8 cellular contexts compared by ENCODE assay signal in the genomic region with DNA sequence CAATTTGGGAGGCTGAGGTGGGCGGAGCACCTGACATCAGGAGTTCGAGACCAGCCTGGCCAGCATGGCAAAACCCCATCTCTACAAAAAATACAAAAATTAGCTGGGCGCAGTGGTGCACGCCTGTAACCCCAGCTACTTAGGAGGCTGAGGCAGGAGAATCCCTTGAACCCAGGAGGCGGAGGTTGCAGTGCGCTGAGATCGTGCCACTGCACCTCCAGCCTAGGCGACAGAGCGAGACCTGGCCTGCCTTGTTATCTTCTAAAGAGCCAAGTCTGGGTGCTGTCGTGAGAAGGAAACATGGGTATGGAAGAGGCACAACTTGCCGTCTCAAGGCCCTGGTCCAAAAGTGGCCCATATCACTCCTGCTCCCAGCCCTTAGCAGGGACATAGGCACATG.
DNase-seq lines count a peak whose midpoint lies in the region; ATAC-seq, FAIRE-seq and TF ChIP-seq lines count a peak whose summit lies in the region.
"Not testable (repeated sequence)": the region's sequence is repeated elsewhere in the genome, so short reads cannot be mapped to it uniquely, and the experiment has no call there.

No MANE protein-coding gene starts in this region.

- H3K9ac ChIP-seq in H1 (replicated peaks in 1 of 4; ENCODE audit: extremely low read depth in 1 of 4, low read depth in 3 of 4, low read length in 3 of 4); trophoblast cell (ENCODE audit: low read length): not testable (repeated sequence)

- not testable (repeated sequence) for H3K23ac ChIP-seq in H1 (ENCODE audit: insufficient read length); trophoblast cell (ENCODE audit: low read length)

- H2BK20ac ChIP-seq in H1 (ENCODE audit: low read length), result not testable (repeated sequence)

- H3K27me3 Mint-ChIP-seq in HFFc6 (ENCODE audit: insufficient read depth); stimulated activated naive CD8-positive, alpha-beta T cell treated with anti-CD3 and anti-CD28 coated beads, Interleukin-15, amount 100 ng/mL, for 72 hours: not testable (repeated sequence)

- H3K4me3 ChIP-seq in A673 (ENCODE audit: low read depth, low read length, poor library complexity, severe bottlenecking); H1 (ENCODE audit: extremely low read depth in 1 of 4, insufficient read depth in 2 of 4, low read depth in 3 of 4, low read length in 4 of 4); right atrium auricular region; trophoblast cell (ENCODE audit: low read depth, low read length): not testable (repeated sequence)

- H3K4me2 ChIP-seq in H1 (ENCODE audit: insufficient read depth in 1 of 2, low read depth in 2 of 2, low read length in 2 of 2); trophoblast cell (ENCODE audit: low read length): not testable (repeated sequence)

- not testable (repeated sequence) for BruUV-seq in A673 (replicated peaks; lab: Mats Ljungman, UMichigan)

- not testable (repeated sequence) for H2AFZ ChIP-seq in H1 (ENCODE audit: low read length); trophoblast cell (ENCODE audit: insufficient read depth, low read length, poor library complexity)

- POLR2A ChIA-PET in A673 (lab: Charles Lee; ENCODE audit: low non-redundant PET), result interaction anchor here (0.7 kb wide), 1 partner anchor 1517 kb away, joined by 7 read pairs; no protein-coding TSS in a partner anchor
- POLR2A ChIA-PET in H1 (lab: Charles Lee; ENCODE audit: partially characterized antibody), result not testable (repeated sequence)

- H3K4me1 ChIP-seq in A673 (ENCODE audit: insufficient read depth, low read length, poor library complexity, severe bottlenecking), result peaks cover 59% of the 10 kb centered on the region
- H3K4me1 ChIP-seq in H1 (replicated peaks in 1 of 4; ENCODE audit: control insufficient read depth in 3 of 4, insufficient read depth in 4 of 4, low read length in 3 of 4), result peaks cover 0 to 13% (median 5%) of the 10 kb centered on the region in 4 experiments; a peak in 5 of 7 replicates
- H3K4me1 ChIP-seq in right atrium auricular region; trophoblast cell (ENCODE audit: control insufficient read depth in 1 of 2, insufficient read depth in 2 of 2, low read length in 2 of 2): not testable (repeated sequence)

- TF ChIP-seq RAD21 in H1 (IDR thresholded peaks at IDR 0.05 in 1 of 2, conservative IDR thresholded peaks at IDR 0.05 in 1 of 2; ENCODE audit: low read depth in 2 of 2, low read length in 2 of 2), result not testable (repeated sequence)

- CTCF ChIA-PET in A673 (lab: Charles Lee) (interaction anchor here (1.6 kb wide), 1 partner anchor 102 kb away, joined by 6 read pairs; no protein-coding TSS in a partner anchor), H1 (lab: Charles Lee; ENCODE audit: partially characterized antibody) (interaction anchor here (1.2 to 1.4 kb wide), 3 partner anchors 10 to 94 kb away, joined by 3 to 4 read pairs (median 4); no protein-coding TSS in a partner anchor)

- not testable (repeated sequence) for H4K5ac ChIP-seq in H1 (ENCODE audit: insufficient read length, low read depth, low read length)

- not testable (repeated sequence) for H2AK5ac ChIP-seq in H1 (ENCODE audit: low read depth, low read length); trophoblast cell (ENCODE audit: low read length)

- H3K27me3 ChIP-seq in A673 (replicated peaks; ENCODE audit: insufficient read depth, low read depth, low read length, poor library complexity); H1 (replicated peaks in 1 of 4; ENCODE audit: control insufficient read depth in 3 of 4, extremely low read depth in 1 of 4, insufficient read depth in 3 of 4, low read length in 3 of 4); right atrium auricular region; trophoblast cell (ENCODE audit: insufficient read depth, low read length): not testable (repeated sequence)

- H3K4ac ChIP-seq in H1 (replicated peaks; ENCODE audit: insufficient read length, low read depth, low read length); trophoblast cell (ENCODE audit: low read depth, low read length): not testable (repeated sequence)

- H2BK120ac ChIP-seq in H1 (replicated peaks; ENCODE audit: low read depth, low read length); trophoblast cell (ENCODE audit: insufficient read depth, low read length, poor library complexity): not testable (repeated sequence)

- H4K12ac ChIP-seq in trophoblast cell (ENCODE audit: low read depth, low read length), result not testable (repeated sequence)

- not testable (repeated sequence) for H3K56ac ChIP-seq in H1 (replicated peaks; ENCODE audit: insufficient read length, low read depth, low read length)

- H3K4me1 Mint-ChIP-seq in HFFc6 (ENCODE audit: low read depth), result peaks cover 47% of the 10 kb centered on the region
- H3K4me1 Mint-ChIP-seq in stimulated activated naive CD8-positive, alpha-beta T cell treated with anti-CD3 and anti-CD28 coated beads, Interleukin-15, amount 100 ng/mL, for 72 hours, result peaks cover 92% of the 10 kb centered on the region

- DNase-seq in A673 (ENCODE audit: low spot score); HFFc6; H1 (ENCODE audit: low read depth in 1 of 2, low spot score in 2 of 2); trophoblast cell; stimulated activated naive CD8-positive, alpha-beta T cell treated with anti-CD3 and anti-CD28 coated beads, Interleukin-15, amount 100 ng/mL, for 72 hours: not testable (repeated sequence)
- DNase-seq in activated CD8-positive, alpha-beta memory T cell treated with anti-CD3 and anti-CD28 coated beads for 24 hours, result peak; percentile 53
- DNase-seq in right atrium auricular region (ENCODE audit: low spot score), result peak; percentile 44

- peak overlapping the region; percentile 81; the same call in 1 of the 2 replicates for H3K27ac Mint-ChIP-seq in HFFc6
- peak overlapping the region in 1 of 2 donors; percentile 69 for H3K27ac Mint-ChIP-seq in stimulated activated naive CD8-positive, alpha-beta T cell treated with anti-CD3 and anti-CD28 coated beads, Interleukin-15, amount 100 ng/mL, for 72 hours

- not testable (repeated sequence) for H2BK12ac ChIP-seq in H1 (ENCODE audit: low read depth, low read length)
- H2BK12ac ChIP-seq in trophoblast cell (ENCODE audit: low read length), result peak overlapping the region; percentile 5

- H4K91ac ChIP-seq in H1 (replicated peaks; ENCODE audit: insufficient read length, low read length), result peak overlapping the region; percentile 7
- not testable (repeated sequence) for H4K91ac ChIP-seq in trophoblast cell (ENCODE audit: low read depth, low read length)

- not testable (repeated sequence) for H3K9me3 Mint-ChIP-seq in HFFc6; stimulated activated naive CD8-positive, alpha-beta T cell treated with anti-CD3 and anti-CD28 coated beads, Interleukin-15, amount 100 ng/mL, for 72 hours

- peak overlapping the region; percentile 71 for H3K27ac ChIP-seq in A673 (ENCODE audit: low read depth, low read length, poor library complexity, severe bottlenecking)
- H3K27ac ChIP-seq in angular gyrus (ENCODE audit: low read depth, low read length), result peak overlapping the region; percentile 56
- not testable (repeated sequence) for H3K27ac ChIP-seq in H1 (ENCODE audit: low read depth, low read length); right atrium auricular region; trophoblast cell (ENCODE audit: low read depth, low read length)

- TF ChIP-seq POLR2A in H1 (IDR thresholded peaks at IDR 0.05; ENCODE audit: control extremely low read depth in 1 of 2, low read depth in 2 of 2, low read length in 2 of 2), result not testable (repeated sequence)

- not testable (repeated sequence) for H4K8ac ChIP-seq in H1 (ENCODE audit: extremely low read depth, insufficient read depth, low read length); trophoblast cell (ENCODE audit: low read depth, low read length)

- TF ChIP-seq EP300 in H1 (IDR thresholded peaks at IDR 0.05; ENCODE audit: borderline replicate concordance in 1 of 2, low read depth in 2 of 2, low read length in 2 of 2), result not testable (repeated sequence)

- H3K36me3 Mint-ChIP-seq in HFFc6 (ENCODE audit: low read depth), result not testable (repeated sequence)

- H3K14ac ChIP-seq in H1 (ENCODE audit: insufficient read length); trophoblast cell (ENCODE audit: low read length): not testable (repeated sequence)

- not testable (repeated sequence) for H2BK15ac ChIP-seq in H1 (ENCODE audit: low read length)

- 92% methylated on average over 11 of the region's 11 CpGs; no CpG with 5 or more reads in 1 of the 2 experiments for WGBS in H1 (ENCODE audit: extremely low coverage in 1 of 2, insufficient coverage in 1 of 2, insufficient read length in 1 of 2, insufficient replicate concordance in 2 of 2, low coverage in 1 of 2, low lambda C conversion rate in 2 of 2, missing lambda C conversion rate in 1 of 2), 2 experiments
- WGBS in trophoblast cell (ENCODE audit: extremely low coverage, insufficient coverage, insufficient read length), result no CpG with 5 or more reads among the region's 11 CpGs

- H4K20me1 ChIP-seq in H1 (replicated peaks in 1 of 2; ENCODE audit: control insufficient read depth in 1 of 2, insufficient read depth in 2 of 2, low read length in 2 of 2), result not testable (repeated sequence)

- not testable (repeated sequence) for H3K36me3 ChIP-seq in A673 (ENCODE audit: insufficient read depth, low read length, poor library complexity, severe bottlenecking); H1 (ENCODE audit: control insufficient read depth in 2 of 4, insufficient read depth in 4 of 4, low read length in 3 of 4); right atrium auricular region; trophoblast cell (ENCODE audit: control insufficient read depth in 1 of 2, insufficient read depth in 2 of 2, low read length in 2 of 2)

- not testable (repeated sequence) for TF ChIP-seq CTCF in A673 (conservative IDR thresholded peaks at IDR 0.05; ENCODE audit: low read depth, low read length); HFFc6 (IDR thresholded peaks at IDR 0.05); H1 (IDR thresholded peaks at IDR 0.05; ENCODE audit: control extremely low read depth in 1 of 3, insufficient read depth in 1 of 3, low read depth in 1 of 3, low read length in 3 of 3); right atrium auricular region (IDR thresholded peaks at IDR 0.05)

- not testable (repeated sequence) for ATAC-seq in stimulated activated naive CD8-positive, alpha-beta T cell treated with anti-CD3 and anti-CD28 coated beads, Interleukin-15, amount 100 ng/mL, for 72 hours

- H3K9me3 ChIP-seq in A673 (ENCODE audit: low read depth, low read length, poor library complexity, severe bottlenecking); H1 (ENCODE audit: insufficient read depth in 2 of 2, low read depth in 1 of 2, low read length in 1 of 2); right atrium auricular region; trophoblast cell (ENCODE audit: insufficient read depth, low read depth, low read length): not testable (repeated sequence)

- intact Hi-C loops in A673 (cut with micrococcal nuclease; ENCODE audit: unreplicated experiment), result loop anchor here (10.0 kb wide), 1 partner anchor 124 kb away; no protein-coding TSS in a partner anchor

- not testable (repeated sequence) for H3K23me2 ChIP-seq in H1 (ENCODE audit: low read depth, low read length)

- H3K79me1 ChIP-seq in H1 (ENCODE audit: low read depth, low read length); trophoblast cell (ENCODE audit: low read length): not testable (repeated sequence)

- H2BK5ac ChIP-seq in H1 (ENCODE audit: low read depth, low read length); trophoblast cell (ENCODE audit: low read depth, low read length, poor library complexity): not testable (repeated sequence)

- not testable (repeated sequence) for H3K18ac ChIP-seq in H1 (ENCODE audit: extremely low read depth, low read length); trophoblast cell (ENCODE audit: low read length)

- H3K79me2 ChIP-seq in H1 (ENCODE audit: control insufficient read depth in 1 of 2, insufficient read depth in 2 of 2, low read length in 2 of 2), result peaks cover 0 to 79% of the 10 kb centered on the region in 2 experiments; a peak in 3 of 4 replicates
- H3K79me2 ChIP-seq in trophoblast cell (ENCODE audit: control insufficient read depth, insufficient read depth, low read length, poor library complexity), result not testable (repeated sequence)

- not testable (repeated sequence) for FAIRE-seq in H1 (lab: Jason Lieb, UNC)

- not testable (repeated sequence) for H3K4me3 Mint-ChIP-seq in HFFc6
- peak overlapping the region; percentile 63 to 69 for H3K4me3 Mint-ChIP-seq in stimulated activated naive CD8-positive, alpha-beta T cell treated with anti-CD3 and anti-CD28 coated beads, Interleukin-15, amount 100 ng/mL, for 72 hours
